ENCODE assay signal across 10 cellular contexts in the genomic region with DNA sequence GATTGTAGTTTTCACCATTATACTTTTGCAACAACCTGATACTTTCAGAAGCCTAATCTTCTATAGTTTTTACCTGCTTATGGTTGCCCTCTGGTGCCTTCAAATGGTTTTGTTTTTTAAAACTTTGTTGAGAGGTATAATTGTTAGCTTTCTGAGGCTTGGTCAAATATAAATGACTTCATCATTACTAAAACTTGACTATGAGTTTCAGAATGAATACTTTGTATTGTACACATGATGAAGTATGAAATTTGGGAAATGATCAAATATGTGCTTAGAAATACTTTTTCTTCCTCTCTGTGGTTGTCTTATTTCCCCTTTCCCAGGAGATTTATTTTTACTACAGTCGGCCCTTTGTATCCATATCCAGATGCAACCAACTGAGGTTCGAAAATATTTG.
DNase-seq lines count a peak whose midpoint lies in the region; ATAC-seq, FAIRE-seq and TF ChIP-seq lines count a peak whose summit lies in the region.
"Had no signal": no experiment of that assay in that cellular context is flagged by ENCODE, and none has a peak within 500 bp of the region (broad histone marks: within the 10 kb centered on the region; RNA-seq: fewer than 3 reads in every experiment).

No MANE protein-coding gene starts in this region.

- H3K4me1 ChIP-seq in A549 (no peaks in the 10 kb centered on the region), body of pancreas (no peaks in the 10 kb centered on the region)

- no peak overlapping the region for H3K4me2 ChIP-seq in A549

- no peak overlapping the region for H3K4me3 ChIP-seq in A549
- H3K4me3 ChIP-seq in body of pancreas: no peak overlapping the region

- TF ChIP-seq CTCF in A549 (IDR thresholded peaks at IDR 0.05) (0 out of 3 replicates have a peak, but pooled peaks have one; percentile 8), body of pancreas (IDR thresholded peaks at IDR 0.05) (peak in 1 of 7 experiments; percentile 11)

- H3K27ac Mint-ChIP-seq in activated CD8-positive, alpha-beta memory T cell treated with anti-CD3 and anti-CD28 coated beads, Interleukin-2, amount 10 ng/mL, durations not matched to agents 7 days and 5 days: no peak overlapping the region

- no peak overlapping the region for H3K27ac ChIP-seq in A549
- H3K27ac ChIP-seq in body of pancreas: no peak overlapping the region
- H3K27ac ChIP-seq: HL-60 had no signal

- DNase-seq in A549 (ENCODE audit: low read depth in 1 of 2, low spot score in 1 of 2): no peak
- DNase-seq in GM18507 (ENCODE audit: extremely low spot score, insufficient read length, low read depth): no peak
- no peak for DNase-seq in body of pancreas
- DNase-seq in HUDEP-2 (lab: John Stamatoyannopoulos, UW; ENCODE audit: unreplicated experiment in 76 of 76): no peak
- DNase-seq in islet precursor cell: no peak
- no peak for DNase-seq in activated CD8-positive, alpha-beta memory T cell treated with anti-CD3 and anti-CD28 coated beads, Interleukin-2, amount 10 ng/mL, durations not matched to agents 7 days and 5 days
- no peak for DNase-seq in NCI-H2171 treated with DMSO at 0.1 percent for 48 hours (lab: John Stamatoyannopoulos, UW)
- DNase-seq: DMS153 had no signal

- 74% methylated on average over 2 of the region's 2 CpGs for whole genome bisulfite sequencing in A549 (ENCODE audit: missing lambda C conversion rate)
- WGBS in body of pancreas, 2 donors: 42 to 51% methylated on average over 2 of the region's 2 CpGs

- peaks cover 4% of the 10 kb centered on the region for H3K36me3 Mint-ChIP-seq in activated CD8-positive, alpha-beta memory T cell treated with anti-CD3 and anti-CD28 coated beads, Interleukin-2, amount 10 ng/mL, durations not matched to agents 7 days and 5 days

- ATAC-seq in A549 (no peak; a peak in 1 of 6 replicates), HG03354 (IDR thresholded peaks at IDR 0.05; ENCODE audit: poor library complexity, severe bottlenecking, unreplicated experiment) (peak; percentile 65), body of pancreas (peak; percentile 45)
- ATAC-seq in activated CD8-positive, alpha-beta memory T cell treated with anti-CD3 and anti-CD28 coated beads, Interleukin-2, amount 10 ng/mL, durations not matched to agents 7 days and 5 days: no peak

- H3K36me3 ChIP-seq in body of pancreas (replicated peaks in 1 of 2; ENCODE audit: insufficient read depth in 1 of 2, low read depth in 2 of 2): no peaks in the 10 kb centered on the region

- H3K9me3 Mint-ChIP-seq in activated CD8-positive, alpha-beta memory T cell treated with anti-CD3 and anti-CD28 coated beads, Interleukin-2, amount 10 ng/mL, durations not matched to agents 7 days and 5 days (ENCODE audit: low read depth): peaks cover 5% of the 10 kb centered on the region

- intact Hi-C loops in body of pancreas (cut with DNase I): no loop called here

- TF ChIP-seq POLR2A in A549 (IDR thresholded peaks at IDR 0.05; ENCODE audit: low read length) (no peak), body of pancreas (IDR thresholded peaks at IDR 0.05) (no peak)

- H3K4me1 Mint-ChIP-seq in activated CD8-positive, alpha-beta memory T cell treated with anti-CD3 and anti-CD28 coated beads, Interleukin-2, amount 10 ng/mL, durations not matched to agents 7 days and 5 days: peaks cover 5% of the 10 kb centered on the region

- H3K27me3 Mint-ChIP-seq in activated CD8-positive, alpha-beta memory T cell treated with anti-CD3 and anti-CD28 coated beads, Interleukin-2, amount 10 ng/mL, durations not matched to agents 7 days and 5 days: no peaks in the 10 kb centered on the region

- POLR2A ChIA-PET in A549 (lab: Yijun Ruan, JAX): no interaction called here

- H3K9me3 ChIP-seq in A549 (0 out of 3 replicates have a peak, but pooled peaks cover 8% of the 10 kb centered on the region), body of pancreas (no peaks in the 10 kb centered on the region)

- no peak for TF ChIP-seq EP300 in A549 (IDR thresholded peaks at IDR 0.05)

- CTCF ChIA-PET in A549 (lab: Yijun Ruan, JAX): interaction anchor here (1.1 to 1.3 kb wide), 2 partner anchors 10 to 13 kb away, joined by 3 read pairs; no protein-coding TSS in a partner anchor
- CTCF ChIA-PET in activated CD8-positive, alpha-beta memory T cell treated with anti-CD3 and anti-CD28 coated beads, Interleukin-2, amount 10 ng/mL, durations not matched to agents 7 days and 5 days (lab: Charles Lee): interaction anchor here (1.2 kb wide), 1 partner anchor 11 kb away, joined by 3 read pairs; no protein-coding TSS in a partner anchor

- H3K4me3 Mint-ChIP-seq in activated CD8-positive, alpha-beta memory T cell treated with anti-CD3 and anti-CD28 coated beads, Interleukin-2, amount 10 ng/mL, durations not matched to agents 7 days and 5 days: no peak overlapping the region

- no peaks in the 10 kb centered on the region for H3K27me3 ChIP-seq in body of pancreas

- no peak for FAIRE-seq in A549 (lab: Jason Lieb, UNC)
- peak; percentile 24 for FAIRE-seq in GM18507 (lab: Jason Lieb, UNC)

- peak in 1 of 2 experiments; percentile 21; a peak in 1 of 5 replicates for TF ChIP-seq RAD21 in A549 (conservative IDR thresholded peaks at IDR 0.05 in 1 of 2, IDR thresholded peaks at IDR 0.05 in 1 of 2)

TF ChIP-seq in A549, 52 proteins besides CTCF, POLR2A, EP300 and RAD21:
- no peak for TF ChIP-seq PHF8 (IDR thresholded peaks at IDR 0.05; ENCODE audit: borderline replicate concordance, low read depth)
- TF ChIP-seq, protein P1, sequence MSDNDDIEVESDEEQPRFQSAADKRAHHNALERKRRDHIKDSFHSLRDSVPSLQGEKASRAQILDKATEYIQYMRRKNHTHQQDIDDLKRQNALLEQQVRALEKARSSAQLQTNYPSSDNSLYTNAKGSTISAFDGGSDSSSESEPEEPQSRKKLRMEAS (IDR thresholded peaks at IDR 0.05): no peak
- TF ChIP-seq, protein P2, sequence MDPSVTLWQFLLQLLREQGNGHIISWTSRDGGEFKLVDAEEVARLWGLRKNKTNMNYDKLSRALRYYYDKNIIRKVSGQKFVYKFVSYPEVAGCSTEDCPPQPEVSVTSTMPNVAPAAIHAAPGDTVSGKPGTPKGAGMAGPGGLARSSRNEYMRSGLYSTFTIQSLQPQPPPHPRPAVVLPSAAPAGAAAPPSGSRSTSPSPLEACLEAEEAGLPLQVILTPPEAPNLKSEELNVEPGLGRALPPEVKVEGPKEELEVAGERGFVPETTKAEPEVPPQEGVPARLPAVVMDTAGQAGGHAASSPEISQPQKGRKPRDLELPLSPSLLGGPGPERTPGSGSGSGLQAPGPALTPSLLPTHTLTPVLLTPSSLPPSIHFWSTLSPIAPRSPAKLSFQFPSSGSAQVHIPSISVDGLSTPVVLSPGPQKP (IDR thresholded peaks at IDR 0.05; ENCODE audit: low read depth, low read length): no peak
- TF ChIP-seq, protein P3, sequence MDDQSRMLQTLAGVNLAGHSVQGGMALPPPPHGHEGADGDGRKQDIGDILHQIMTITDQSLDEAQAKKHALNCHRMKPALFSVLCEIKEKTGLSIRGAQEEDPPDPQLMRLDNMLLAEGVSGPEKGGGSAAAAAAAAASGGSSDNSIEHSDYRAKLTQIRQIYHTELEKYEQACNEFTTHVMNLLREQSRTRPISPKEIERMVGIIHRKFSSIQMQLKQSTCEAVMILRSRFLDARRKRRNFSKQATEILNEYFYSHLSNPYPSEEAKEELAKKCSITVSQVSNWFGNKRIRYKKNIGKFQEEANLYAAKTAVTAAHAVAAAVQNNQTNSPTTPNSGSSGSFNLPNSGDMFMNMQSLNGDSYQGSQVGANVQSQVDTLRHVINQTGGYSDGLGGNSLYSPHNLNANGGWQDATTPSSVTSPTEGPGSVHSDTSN (IDR thresholded peaks at IDR 0.05): no peak
- no peak for TF ChIP-seq HOXB5 (CRISPR knock-in tag; IDR thresholded peaks at IDR 0.05)
- no peak for TF ChIP-seq FOSB (CRISPR knock-in tag; IDR thresholded peaks at IDR 0.05)
- no peak for TF ChIP-seq CEBPB (IDR thresholded peaks at IDR 0.05)
- TF ChIP-seq, protein P4, sequence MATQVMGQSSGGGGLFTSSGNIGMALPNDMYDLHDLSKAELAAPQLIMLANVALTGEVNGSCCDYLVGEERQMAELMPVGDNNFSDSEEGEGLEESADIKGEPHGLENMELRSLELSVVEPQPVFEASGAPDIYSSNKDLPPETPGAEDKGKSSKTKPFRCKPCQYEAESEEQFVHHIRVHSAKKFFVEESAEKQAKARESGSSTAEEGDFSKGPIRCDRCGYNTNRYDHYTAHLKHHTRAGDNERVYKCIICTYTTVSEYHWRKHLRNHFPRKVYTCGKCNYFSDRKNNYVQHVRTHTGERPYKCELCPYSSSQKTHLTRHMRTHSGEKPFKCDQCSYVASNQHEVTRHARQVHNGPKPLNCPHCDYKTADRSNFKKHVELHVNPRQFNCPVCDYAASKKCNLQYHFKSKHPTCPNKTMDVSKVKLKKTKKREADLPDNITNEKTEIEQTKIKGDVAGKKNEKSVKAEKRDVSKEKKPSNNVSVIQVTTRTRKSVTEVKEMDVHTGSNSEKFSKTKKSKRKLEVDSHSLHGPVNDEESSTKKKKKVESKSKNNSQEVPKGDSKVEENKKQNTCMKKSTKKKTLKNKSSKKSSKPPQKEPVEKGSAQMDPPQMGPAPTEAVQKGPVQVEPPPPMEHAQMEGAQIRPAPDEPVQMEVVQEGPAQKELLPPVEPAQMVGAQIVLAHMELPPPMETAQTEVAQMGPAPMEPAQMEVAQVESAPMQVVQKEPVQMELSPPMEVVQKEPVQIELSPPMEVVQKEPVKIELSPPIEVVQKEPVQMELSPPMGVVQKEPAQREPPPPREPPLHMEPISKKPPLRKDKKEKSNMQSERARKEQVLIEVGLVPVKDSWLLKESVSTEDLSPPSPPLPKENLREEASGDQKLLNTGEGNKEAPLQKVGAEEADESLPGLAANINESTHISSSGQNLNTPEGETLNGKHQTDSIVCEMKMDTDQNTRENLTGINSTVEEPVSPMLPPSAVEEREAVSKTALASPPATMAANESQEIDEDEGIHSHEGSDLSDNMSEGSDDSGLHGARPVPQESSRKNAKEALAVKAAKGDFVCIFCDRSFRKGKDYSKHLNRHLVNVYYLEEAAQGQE (IDR thresholded peaks at IDR 0.05): no peak

Comparison
In these comparisons a context has a peak if more than half of its experiments do, and no peak if none do; other contexts are left out.
1. ATAC-seq: peak in HG03354 (single experiment) and body of pancreas (single experiment); none in A549 (0 of 2) and activated CD8-positive, alpha-beta memory T cell treated with anti-CD3 and anti-CD28 coated beads, Interleukin-2, amount 10 ng/mL, durations not matched to agents 7 days and 5 days (single experiment).